Comparison of ENCODE assay signal across 11 cellular contexts in the genomic region with DNA sequence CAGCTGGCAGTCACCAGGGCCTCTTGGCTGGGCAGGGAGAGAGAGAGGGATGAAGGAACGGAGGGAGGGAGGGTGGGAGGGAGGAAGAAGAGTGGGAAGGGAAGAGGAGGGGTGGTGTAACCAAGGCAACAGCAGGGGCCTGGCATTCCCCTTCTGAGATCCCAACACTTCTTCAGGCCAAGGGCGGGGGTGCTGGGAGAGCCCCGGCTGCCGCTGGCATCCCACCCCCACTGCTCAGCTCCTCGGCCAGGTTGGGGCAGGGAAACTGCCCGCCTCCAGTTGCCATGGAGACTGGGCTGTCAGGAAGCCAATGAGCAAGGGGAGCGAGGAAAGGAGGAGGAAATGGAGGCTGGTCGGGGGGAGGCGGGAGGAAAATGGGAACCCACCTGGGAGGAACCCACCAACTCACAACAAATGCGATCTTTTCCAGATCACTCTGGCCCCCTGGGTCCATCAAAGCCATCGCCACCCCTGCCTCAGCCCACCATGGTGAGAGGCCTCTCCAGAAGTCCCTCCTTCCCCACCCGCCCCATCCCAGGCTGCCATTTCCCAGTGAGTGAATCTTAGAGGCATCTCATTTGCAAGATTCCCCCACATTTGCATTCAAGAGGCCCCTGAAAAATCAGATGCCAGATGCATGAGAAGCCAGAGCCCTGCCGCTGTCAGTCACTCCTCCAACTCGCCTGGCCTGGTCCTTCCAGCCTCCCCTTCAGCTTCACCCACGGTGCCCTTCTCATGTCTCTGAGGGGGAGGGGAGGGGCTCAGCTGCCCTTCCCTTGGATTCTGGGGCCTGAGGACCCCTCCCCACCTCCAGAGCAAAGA. TPM values are rescaled to one million over a fixed set of nuclear protein-coding genes. Genes with fewer than 3 reads are reported as not detected.
A peak's percentile ranks its signal among the peaks of the same experiment; 100 is the strongest.
DNase-seq lines count a peak whose midpoint lies in the region; ATAC-seq and TF ChIP-seq lines count a peak whose summit lies in the region.
"Had no signal": no experiment of that assay in that cellular context is flagged by ENCODE, and none has a peak within 500 bp of the region (broad histone marks: within the 10 kb centered on the region; RNA-seq: fewer than 3 reads in every experiment).

No MANE protein-coding gene starts in this region.

- POLR2A ChIA-PET in HEK293T (lab: Yijun Ruan, JAX), result interaction anchor here (1.0 to 2.6 kb wide), 3 partner anchors 11 to 108 kb away, joined by 6 to 11 read pairs (median 10); a partner anchor contains a TSS
- POLR2A ChIA-PET in CD8-positive, alpha-beta T cell (lab: Charles Lee), result no interaction called here

- CTCF ChIA-PET in HEK293T (lab: Yijun Ruan, JAX), result interaction anchor here (0.8 kb wide), 1 partner anchor 11 kb away, joined by 5 read pairs; no protein-coding TSS in a partner anchor
- CTCF ChIA-PET in CD8-positive, alpha-beta T cell (lab: Charles Lee), result interaction anchor here (1.5 to 2.7 kb wide), 2 partner anchors 10 to 121 kb away, joined by 4 to 10 read pairs; no protein-coding TSS in a partner anchor

- H3K27me3 Mint-ChIP-seq in CD8-positive, alpha-beta T cell (ENCODE audit: low read depth), result no peaks in the 10 kb centered on the region
- H3K27me3 Mint-ChIP-seq: stimulated activated naive B cell treated with anti-CD40 and anti-IgM and Interleukin-4, amounts not matched to agents 10 μg/mL and 1 μg/mL and 100 μg/mL, for 72 hours had no signal

- H3K36me3 Mint-ChIP-seq in CD8-positive, alpha-beta T cell, result no peaks in the 10 kb centered on the region
- H3K36me3 Mint-ChIP-seq: stimulated activated naive B cell treated with anti-CD40 and anti-IgM and Interleukin-4, amounts not matched to agents 10 μg/mL and 1 μg/mL and 100 μg/mL, for 72 hours had no signal

- no peak overlapping the region for H3K4me3 Mint-ChIP-seq in CD8-positive, alpha-beta T cell
- H3K4me3 Mint-ChIP-seq: stimulated activated naive B cell treated with anti-CD40 and anti-IgM and Interleukin-4, amounts not matched to agents 10 μg/mL and 1 μg/mL and 100 μg/mL, for 72 hours had no signal

- H3K4me3 ChIP-seq in BE2C (ENCODE audit: low read depth, low read length), result peak overlapping the region; percentile 23
- H3K4me3 ChIP-seq in CD8-positive, alpha-beta T cell (ENCODE audit: low read depth, low read length), result no peak overlapping the region

- no peak for TF ChIP-seq CTCF in BE2C (IDR thresholded peaks at IDR 0.05; ENCODE audit: low read depth, low read length)
- no peak for TF ChIP-seq CTCF in CD8-positive, alpha-beta T cell (IDR thresholded peaks at IDR 0.05)

- no peak overlapping the region for H3K27ac Mint-ChIP-seq in CD8-positive, alpha-beta T cell
- H3K27ac Mint-ChIP-seq: stimulated activated naive B cell treated with anti-CD40 and anti-IgM and Interleukin-4, amounts not matched to agents 10 μg/mL and 1 μg/mL and 100 μg/mL, for 72 hours had no signal

- DNase-seq in BE2C (peak; percentile 87), NCI-H1694 (lab: John Stamatoyannopoulos, UW) (peak; percentile 89), cerebellar nuclear complex (lab: John Stamatoyannopoulos, UW) (peak; percentile 85 to 91), myocyte (ENCODE audit: low read depth) (peak; percentile 93), erythroblast (lab: John Stamatoyannopoulos, UW) (no peak), HEK293T (ENCODE audit: extremely low spot score) (no peak)
- no peak for DNase-seq in CD8-positive, alpha-beta T cell
- DNase-seq: small intestine; stimulated activated naive B cell treated with anti-CD40 and anti-IgM and Interleukin-4, amounts not matched to agents 10 μg/mL and 1 μg/mL and 100 μg/mL, for 72 hours had no signal

- H3K4me1 Mint-ChIP-seq in CD8-positive, alpha-beta T cell (ENCODE audit: low read depth), result peaks cover 5% of the 10 kb centered on the region

- H3K27ac ChIP-seq in CD8-positive, alpha-beta T cell (ENCODE audit: low read depth, low read length), result no peak overlapping the region

- H3K36me3 ChIP-seq in BE2C, result no peaks in the 10 kb centered on the region
- no peaks in the 10 kb centered on the region for H3K36me3 ChIP-seq in CD8-positive, alpha-beta T cell (ENCODE audit: insufficient read depth, low read length)

- H3K27me3 ChIP-seq in BE2C, result no peaks in the 10 kb centered on the region
- H3K27me3 ChIP-seq in CD8-positive, alpha-beta T cell (ENCODE audit: insufficient read depth, low read length), result no peaks in the 10 kb centered on the region

- intact Hi-C loops in CD8-positive, alpha-beta T cell (cut with DNase I, micrococcal nuclease), result no loop called here

- ATAC-seq in GM21526 (IDR thresholded peaks at IDR 0.05; ENCODE audit: low FRiP score, unreplicated experiment), result no peak
- no peak for ATAC-seq in CD8-positive, alpha-beta T cell
- ATAC-seq: stimulated activated naive B cell treated with anti-CD40 and anti-IgM and Interleukin-4, amounts not matched to agents 10 μg/mL and 1 μg/mL and 100 μg/mL, for 72 hours had no signal

- H3K9me3 ChIP-seq in BE2C, result no peaks in the 10 kb centered on the region
- H3K9me3 ChIP-seq in CD8-positive, alpha-beta T cell (ENCODE audit: low read length), result no peaks in the 10 kb centered on the region

- no peak for TF ChIP-seq POLR2A in erythroblast (IDR thresholded peaks at IDR 0.05; ENCODE audit: low read length)

- no peaks in the 10 kb centered on the region for H3K9me3 Mint-ChIP-seq in CD8-positive, alpha-beta T cell
- H3K9me3 Mint-ChIP-seq: stimulated activated naive B cell treated with anti-CD40 and anti-IgM and Interleukin-4, amounts not matched to agents 10 μg/mL and 1 μg/mL and 100 μg/mL, for 72 hours had no signal

- H3K4me1 ChIP-seq in BE2C, result peaks cover 39% of the 10 kb centered on the region
- no peaks in the 10 kb centered on the region for H3K4me1 ChIP-seq in CD8-positive, alpha-beta T cell (ENCODE audit: insufficient read depth, low read length)

TF ChIP-seq in HEK293T, 16 proteins besides CTCF, POLR2A, EP300 and RAD21:
- no peak for TF ChIP-seq FOXA1 (IDR thresholded peaks at IDR 0.05)
- TF ChIP-seq LEF1 (IDR thresholded peaks at IDR 0.05; ENCODE audit: borderline replicate concordance), result no peak
- TF ChIP-seq SUZ12 (IDR thresholded peaks at IDR 0.05), result no peak
- TF ChIP-seq HDGF (IDR thresholded peaks at IDR 0.05; ENCODE audit: borderline replicate concordance), result no peak
- TF ChIP-seq SP1 (IDR thresholded peaks at IDR 0.05), result no peak
- TF ChIP-seq CTBP1 (IDR thresholded peaks at IDR 0.05; ENCODE audit: borderline replicate concordance), result no peak
TF ChIP-seq in HEK293T: peak in this region for 0.

RNA-seq across cellular contexts. Expression of a gene that starts 12.5 kb away (rescaled TPM):
- 2.0 TPM for polyA plus RNA-seq in BE2C (2012; ENCODE audit: insufficient read depth, insufficient read length, low read depth)
- 4.9 and 5.3 TPM in 2 replicates for total RNA-seq in myocyte
- 5.7 TPM for polyA plus RNA-seq in myocyte (2012)
- under 1 TPM; 0.33 to 0.44 TPM for total RNA-seq in CD8-positive, alpha-beta T cell
- total RNA-seq: epithelial cell of proximal tubule had no signal

RNA-seq across cellular contexts. Expression of a gene that starts 20.8 kb away (rescaled TPM):
- polyA plus RNA-seq in BE2C (2012; ENCODE audit: insufficient read depth, insufficient read length, low read depth), result not detected
- total RNA-seq in myocyte, result 53.7 and 59.0 TPM in 2 replicates
- 62.9 TPM for polyA plus RNA-seq in myocyte (2012)
- total RNA-seq in CD8-positive, alpha-beta T cell, result 1 to 10 TPM; 2.4 to 3.6 TPM

Comparison
In these comparisons a context has a peak if more than half of its experiments do, and no peak if none do; other contexts are left out.
1. DNase-seq: peak in BE2C (single experiment), NCI-H1694 (single experiment), cerebellar nuclear complex (2 of 2) and myocyte (single experiment); none in erythroblast (0 of 2), HEK293T (single experiment) and CD8-positive, alpha-beta T cell (0 of 7).
2. RNA of a gene that starts 20.8 kb away (total RNA-seq): 53.7 to 59.0 TPM in myocyte; 2.4 to 3.6 TPM in CD8-positive, alpha-beta T cell; every median in the first group is over 10 times any median in the second.